Comparison of ENCODE assay signal across 9 cellular contexts in the genomic region with DNA sequence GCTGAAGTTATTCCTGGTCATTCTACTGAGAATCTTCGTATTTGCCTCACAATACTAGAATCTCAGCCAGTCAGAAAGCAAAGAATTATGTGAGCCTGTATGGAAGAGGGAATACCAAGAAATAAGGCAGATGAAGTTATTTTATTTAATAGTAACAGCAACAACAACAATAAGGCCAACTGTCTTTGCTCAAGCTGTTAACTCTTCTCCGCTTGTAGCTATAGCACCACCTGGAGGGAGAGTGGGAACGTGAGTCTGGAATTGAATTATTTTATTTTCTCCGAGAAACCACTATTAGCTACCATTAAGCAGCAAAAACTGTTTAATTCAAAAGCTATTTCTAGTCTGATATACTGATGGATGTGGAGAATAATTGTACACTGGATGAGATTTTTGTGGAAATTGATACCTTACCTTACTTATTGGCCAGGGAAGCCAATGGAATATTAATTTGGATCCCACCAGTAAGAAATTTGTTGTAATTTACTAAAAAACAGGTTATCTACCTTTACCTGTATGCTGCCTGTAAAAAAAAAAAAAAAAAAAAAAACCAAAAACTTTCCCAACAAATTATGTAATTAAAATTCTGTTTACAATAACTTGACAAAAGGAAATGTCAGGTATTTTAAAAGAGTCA. TPM values are rescaled to one million over a fixed set of nuclear protein-coding genes. Genes with fewer than 3 reads are reported as not detected.
DNase-seq lines count a peak whose midpoint lies in the region; ATAC-seq and TF ChIP-seq lines count a peak whose summit lies in the region.
"Had no signal": no experiment of that assay in that cellular context is flagged by ENCODE, and none has a peak within 500 bp of the region (broad histone marks: within the 10 kb centered on the region; RNA-seq: fewer than 3 reads in every experiment).

No MANE protein-coding gene starts in this region.

- TF ChIP-seq CTCF in KMS-11 (conservative IDR thresholded peaks at IDR 0.05; ENCODE audit: low read depth, low read length): peak; percentile 57; the same call in 1 of the 2 replicates
- peak; percentile 50 for TF ChIP-seq CTCF in mucosa of descending colon (IDR thresholded peaks at IDR 0.05)

- intact Hi-C loops in mucosa of descending colon (cut with DNase I, micrococcal nuclease): loop anchor here (5.0 to 10.0 kb wide), 2 partner anchors 290 to 293 kb away; no protein-coding TSS in a partner anchor

- no peaks in the 10 kb centered on the region for H4K20me1 ChIP-seq in KMS-11 (ENCODE audit: insufficient read depth)

- H3K4me2 ChIP-seq in KMS-11: no peak overlapping the region

- POLR2A ChIA-PET in activated CD4-positive, alpha-beta memory T cell treated with anti-CD3 and anti-CD28 coated beads, Interleukin-2, amount 10 ng/mL, durations not matched to agents 7 days and 5 days (lab: Charles Lee): interaction anchor here (0.8 kb wide), 1 partner anchor 101 kb away, joined by 3 read pairs; a partner anchor contains a TSS

- no peak overlapping the region for H3K4me3 ChIP-seq in KMS-11 (IDR thresholded peaks at IDR 0.05; ENCODE audit: insufficient read depth, low read depth, low read length)
- H3K4me3 ChIP-seq in mucosa of descending colon: no peak overlapping the region

- no peaks in the 10 kb centered on the region for H3K9me3 ChIP-seq in mucosa of descending colon

- no peaks in the 10 kb centered on the region for H3K27me3 Mint-ChIP-seq in activated CD4-positive, alpha-beta memory T cell treated with anti-CD3 and anti-CD28 coated beads, Interleukin-2, amount 10 ng/mL, durations not matched to agents 7 days and 5 days
- H3K27me3 Mint-ChIP-seq: activated naive CD8-positive, alpha-beta T cell treated with anti-CD3 and anti-CD28 coated beads, Interleukin-2, amount 10 ng/mL, durations not matched to agents 7 days and 5 days had no signal

- H3K79me2 ChIP-seq in KMS-11 (ENCODE audit: insufficient read depth, low read depth): no peaks in the 10 kb centered on the region

- H3K27me3 ChIP-seq in KMS-11 (ENCODE audit: insufficient read depth, low read depth): no peaks in the 10 kb centered on the region

- CTCF ChIA-PET in activated CD4-positive, alpha-beta memory T cell treated with anti-CD3 and anti-CD28 coated beads, Interleukin-2, amount 10 ng/mL, durations not matched to agents 7 days and 5 days (lab: Charles Lee): interaction anchor here (1.2 to 2.4 kb wide), 4 partner anchors 292 to 459 kb away, joined by 3 to 18 read pairs (median 4); no protein-coding TSS in a partner anchor

- H3K27ac Mint-ChIP-seq in activated CD4-positive, alpha-beta memory T cell treated with anti-CD3 and anti-CD28 coated beads, Interleukin-2, amount 10 ng/mL, durations not matched to agents 7 days and 5 days: no peak overlapping the region
- H3K27ac Mint-ChIP-seq: activated naive CD8-positive, alpha-beta T cell treated with anti-CD3 and anti-CD28 coated beads, Interleukin-2, amount 10 ng/mL, durations not matched to agents 7 days and 5 days had no signal

- H3K36me3 ChIP-seq in KMS-11 (ENCODE audit: insufficient read depth) (no peaks in the 10 kb centered on the region), mucosa of descending colon (ENCODE audit: low read depth) (no peaks in the 10 kb centered on the region)

- no peak overlapping the region for H3K27ac ChIP-seq in KMS-11

- in situ Hi-C loops in SK-MEL-5 (cut with HindIII; ENCODE audit: low pct_unique_long_range_greater_than_20kb, low sequenced_read_pairs): loop anchor here (25.0 kb wide), 1 partner anchor 293 kb away; no protein-coding TSS in a partner anchor

- H3K4me1 ChIP-seq in KMS-11 (ENCODE audit: low read depth, poor library complexity, severe bottlenecking): peaks cover 12% of the 10 kb centered on the region
- no peaks in the 10 kb centered on the region for H3K4me1 ChIP-seq in mucosa of descending colon (ENCODE audit: low read depth)

- H3K9me3 Mint-ChIP-seq in activated CD4-positive, alpha-beta memory T cell treated with anti-CD3 and anti-CD28 coated beads, Interleukin-2, amount 10 ng/mL, durations not matched to agents 7 days and 5 days: no peaks in the 10 kb centered on the region
- H3K9me3 Mint-ChIP-seq: activated naive CD8-positive, alpha-beta T cell treated with anti-CD3 and anti-CD28 coated beads, Interleukin-2, amount 10 ng/mL, durations not matched to agents 7 days and 5 days had no signal

- H3K36me3 Mint-ChIP-seq in activated CD4-positive, alpha-beta memory T cell treated with anti-CD3 and anti-CD28 coated beads, Interleukin-2, amount 10 ng/mL, durations not matched to agents 7 days and 5 days (ENCODE audit: low read depth): peaks cover 31% of the 10 kb centered on the region

- H2AFZ ChIP-seq in KMS-11 (ENCODE audit: low read depth): no peak overlapping the region

- DNase-seq in NCI-H510A treated with DMSO at 0.1 percent for 48 hours (lab: John Stamatoyannopoulos, UW) (peak; percentile 23), NCI-H510A (lab: John Stamatoyannopoulos, UW) (no peak), SK-MEL-5 (ENCODE audit: low read depth, low spot score) (peak; percentile 75), mucosa of descending colon (peak in 1 of 3 donors; percentile 76), NCI-H128 (lab: John Stamatoyannopoulos, UW; ENCODE audit: unreplicated experiment) (no peak)
- no peak for DNase-seq in activated CD4-positive, alpha-beta memory T cell treated with anti-CD3 and anti-CD28 coated beads, Interleukin-2, amount 10 ng/mL, durations not matched to agents 7 days and 5 days
- DNase-seq: activated naive CD8-positive, alpha-beta T cell treated with anti-CD3 and anti-CD28 coated beads, Interleukin-2, amount 10 ng/mL, durations not matched to agents 7 days and 5 days had no signal

- no peak overlapping the region for H3K4me3 Mint-ChIP-seq in activated CD4-positive, alpha-beta memory T cell treated with anti-CD3 and anti-CD28 coated beads, Interleukin-2, amount 10 ng/mL, durations not matched to agents 7 days and 5 days
- H3K4me3 Mint-ChIP-seq: activated naive CD8-positive, alpha-beta T cell treated with anti-CD3 and anti-CD28 coated beads, Interleukin-2, amount 10 ng/mL, durations not matched to agents 7 days and 5 days had no signal

- no peaks in the 10 kb centered on the region for H3K4me1 Mint-ChIP-seq in activated CD4-positive, alpha-beta memory T cell treated with anti-CD3 and anti-CD28 coated beads, Interleukin-2, amount 10 ng/mL, durations not matched to agents 7 days and 5 days
- H3K4me1 Mint-ChIP-seq: activated naive CD8-positive, alpha-beta T cell treated with anti-CD3 and anti-CD28 coated beads, Interleukin-2, amount 10 ng/mL, durations not matched to agents 7 days and 5 days had no signal

- no peak overlapping the region for H3K9ac ChIP-seq in KMS-11

- ATAC-seq in esophagus mucosa (peak; percentile 53), mucosa of descending colon (peak; percentile 63)

RNA-seq across cellular contexts. Expression of a gene that starts 50.1 kb away (rescaled TPM):
- 3.7 and 6.5 TPM in 2 replicates for total RNA-seq in SK-MEL-5 (2014; rRNA removed; shearing (Covaris generic))
- 0.68 and 2.0 TPM in 2 replicates for polyA plus RNA-seq in SK-MEL-5 (2015; cell fraction: cytosol; rRNA removed)
- 17.4 and 19.0 TPM in 2 replicates for polyA plus RNA-seq in SK-MEL-5 (2015; cell fraction: nucleus; rRNA removed)
- 2.9 TPM for total RNA-seq in esophagus mucosa
- total RNA-seq in mucosa of descending colon: 100 to 1,000 TPM in 1 of 3 donors, 10 to 100 TPM in 2; 50.8 to 122 (median 98.1) TPM
- total RNA-seq in activated CD4-positive, alpha-beta memory T cell treated with anti-CD3 and anti-CD28 coated beads, Interleukin-2, amount 10 ng/mL, durations not matched to agents 7 days and 5 days: 10 to 100 TPM; 12.9 to 13.1 TPM

Comparison
In these comparisons a context has a peak if more than half of its experiments do, and no peak if none do; other contexts are left out.
1. DNase-seq: peak in NCI-H510A treated with DMSO at 0.1 percent for 48 hours (single experiment) and SK-MEL-5 (single experiment); none in NCI-H510A (single experiment), activated CD4-positive, alpha-beta memory T cell treated with anti-CD3 and anti-CD28 coated beads, Interleukin-2, amount 10 ng/mL, durations not matched to agents 7 days and 5 days (single experiment) and NCI-H128 (single experiment).